Comparison of ENCODE assay signal across 1 cellular context in genomic region chr1:21312407-21312992, GRCh38.
TF ChIP-seq lines count a peak whose summit lies in the region.

No MANE protein-coding gene starts in this region.

TF ChIP-seq in HepG2, 621 proteins besides CTCF, POLR2A, EP300 and RAD21 (continued from another document and continues in another):
- TF ChIP-seq, protein P1, sequence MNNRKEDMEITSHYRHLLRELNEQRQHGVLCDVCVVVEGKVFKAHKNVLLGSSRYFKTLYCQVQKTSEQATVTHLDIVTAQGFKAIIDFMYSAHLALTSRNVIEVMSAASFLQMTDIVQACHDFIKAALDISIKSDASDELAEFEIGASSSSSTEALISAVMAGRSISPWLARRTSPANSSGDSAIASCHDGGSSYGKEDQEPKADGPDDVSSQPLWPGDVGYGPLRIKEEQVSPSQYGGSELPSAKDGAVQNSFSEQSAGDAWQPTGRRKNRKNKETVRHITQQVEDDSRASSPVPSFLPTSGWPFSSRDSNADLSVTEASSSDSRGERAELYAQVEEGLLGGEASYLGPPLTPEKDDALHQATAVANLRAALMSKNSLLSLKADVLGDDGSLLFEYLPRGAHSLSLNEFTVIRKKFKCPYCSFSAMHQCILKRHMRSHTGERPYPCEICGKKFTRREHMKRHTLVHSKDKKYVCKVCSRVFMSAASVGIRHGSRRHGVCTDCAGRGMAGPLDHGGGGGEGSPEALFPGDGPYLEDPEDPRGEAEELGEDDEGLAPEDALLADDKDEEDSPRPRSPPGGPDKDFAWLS (CRISPR knock-in tag; IDR thresholded peaks at IDR 0.05; ENCODE audit: borderline replicate concordance) = no peak
- TF ChIP-seq MXI1 (IDR thresholded peaks at IDR 0.05; ENCODE audit: borderline replicate concordance, low read depth, low read length) (peak; percentile 99), BCL6 (CRISPR knock-in tag; IDR thresholded peaks at IDR 0.05) (peak; percentile 66), MLXIP (CRISPR knock-in tag; IDR thresholded peaks at IDR 0.05; ENCODE audit: borderline replicate concordance) (no peak), ZNF281 (CRISPR knock-in tag; IDR thresholded peaks at IDR 0.05; ENCODE audit: borderline replicate concordance) (peak; percentile 32; the same call in 1 of the 2 replicates), ZNF276 (CRISPR knock-in tag; IDR thresholded peaks at IDR 0.05; ENCODE audit: low read depth) (no peak), HIVEP1 (CRISPR knock-in tag; IDR thresholded peaks at IDR 0.05) (no peak), ZFX (CRISPR knock-in tag; IDR thresholded peaks at IDR 0.05; ENCODE audit: low read depth) (0 out of 2 replicates have a peak, but pooled peaks have one; percentile 18), ZC3H13 (CRISPR knock-in tag; IDR thresholded peaks at IDR 0.05) (no peak), ZNF362 (CRISPR knock-in tag; IDR thresholded peaks at IDR 0.05; ENCODE audit: borderline replicate concordance) (no peak), CENPX (CRISPR knock-in tag; IDR thresholded peaks at IDR 0.05) (no peak), POLR2G (IDR thresholded peaks at IDR 0.05; ENCODE audit: low read depth, low read length) (no peak), MED8 (CRISPR knock-in tag; IDR thresholded peaks at IDR 0.05; ENCODE audit: insufficient replicate concordance) (no peak), ZNF432 (CRISPR knock-in tag; IDR thresholded peaks at IDR 0.05; ENCODE audit: borderline replicate concordance) (no peak), ZFP37 (CRISPR knock-in tag; IDR thresholded peaks at IDR 0.05; ENCODE audit: borderline replicate concordance) (no peak), U2AF1 (optimal IDR thresholded peaks at IDR 0.05; ENCODE audit: low read depth, low read length) (no peak), ZIK1 (CRISPR knock-in tag; IDR thresholded peaks at IDR 0.05; ENCODE audit: borderline replicate concordance, low read depth) (no peak), ZNF367 (CRISPR knock-in tag; IDR thresholded peaks at IDR 0.05; ENCODE audit: borderline replicate concordance) (no peak), NBN (conservative IDR thresholded peaks at IDR 0.05) (no peak), ZNF263 (CRISPR knock-in tag; IDR thresholded peaks at IDR 0.05) (no peak), ZBTB8A (CRISPR knock-in tag; IDR thresholded peaks at IDR 0.05; ENCODE audit: borderline replicate concordance, low read depth) (no peak), MXD1 (CRISPR knock-in tag; IDR thresholded peaks at IDR 0.05) (no peak), RBAK (CRISPR knock-in tag; IDR thresholded peaks at IDR 0.05) (no peak), SIX1 (CRISPR knock-in tag; IDR thresholded peaks at IDR 0.05; ENCODE audit: borderline replicate concordance) (no peak; the same call in 1 of the 2 replicates), HNRNPK (IDR thresholded peaks at IDR 0.05; ENCODE audit: low read depth, low read length, poor library complexity, severe bottlenecking) (no peak), PHF20 (CRISPR knock-in tag; IDR thresholded peaks at IDR 0.05) (no peak), ZNF670 (CRISPR knock-in tag; IDR thresholded peaks at IDR 0.05; ENCODE audit: borderline replicate concordance) (no peak), KLF13 (CRISPR knock-in tag; IDR thresholded peaks at IDR 0.05) (no peak), ZNF609 (CRISPR knock-in tag; IDR thresholded peaks at IDR 0.05; ENCODE audit: borderline replicate concordance) (peak; percentile 49; the same call in 1 of the 2 replicates), CHD4 (IDR thresholded peaks at IDR 0.05; ENCODE audit: borderline replicate concordance, low read length) (no peak), ZFY (CRISPR knock-in tag; IDR thresholded peaks at IDR 0.05) (no peak), HOXD1 (CRISPR knock-in tag; IDR thresholded peaks at IDR 0.05) (no peak)
- TF ChIP-seq, protein P2, sequence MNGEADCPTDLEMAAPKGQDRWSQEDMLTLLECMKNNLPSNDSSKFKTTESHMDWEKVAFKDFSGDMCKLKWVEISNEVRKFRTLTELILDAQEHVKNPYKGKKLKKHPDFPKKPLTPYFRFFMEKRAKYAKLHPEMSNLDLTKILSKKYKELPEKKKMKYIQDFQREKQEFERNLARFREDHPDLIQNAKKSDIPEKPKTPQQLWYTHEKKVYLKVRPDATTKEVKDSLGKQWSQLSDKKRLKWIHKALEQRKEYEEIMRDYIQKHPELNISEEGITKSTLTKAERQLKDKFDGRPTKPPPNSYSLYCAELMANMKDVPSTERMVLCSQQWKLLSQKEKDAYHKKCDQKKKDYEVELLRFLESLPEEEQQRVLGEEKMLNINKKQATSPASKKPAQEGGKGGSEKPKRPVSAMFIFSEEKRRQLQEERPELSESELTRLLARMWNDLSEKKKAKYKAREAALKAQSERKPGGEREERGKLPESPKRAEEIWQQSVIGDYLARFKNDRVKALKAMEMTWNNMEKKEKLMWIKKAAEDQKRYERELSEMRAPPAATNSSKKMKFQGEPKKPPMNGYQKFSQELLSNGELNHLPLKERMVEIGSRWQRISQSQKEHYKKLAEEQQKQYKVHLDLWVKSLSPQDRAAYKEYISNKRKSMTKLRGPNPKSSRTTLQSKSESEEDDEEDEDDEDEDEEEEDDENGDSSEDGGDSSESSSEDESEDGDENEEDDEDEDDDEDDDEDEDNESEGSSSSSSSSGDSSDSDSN (CRISPR knock-in tag; IDR thresholded peaks at IDR 0.05) = no peak
- TF ChIP-seq, protein P3, sequence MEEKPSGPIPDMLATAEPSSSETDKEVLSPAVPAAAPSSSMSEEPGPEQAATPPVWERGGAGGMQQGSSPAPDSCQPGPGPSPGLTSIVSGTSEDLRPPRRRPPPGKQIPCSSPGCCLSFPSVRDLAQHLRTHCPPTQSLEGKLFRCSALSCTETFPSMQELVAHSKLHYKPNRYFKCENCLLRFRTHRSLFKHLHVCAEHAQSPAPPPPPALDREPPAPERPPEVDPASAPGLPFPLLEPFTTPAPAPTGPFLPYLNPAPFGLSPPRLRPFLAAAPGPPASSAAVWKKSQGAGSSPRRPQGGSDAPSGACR (CRISPR knock-in tag; IDR thresholded peaks at IDR 0.05) = no peak
